Comparison of ENCODE assay signal across 23 cellular contexts in genomic region chr3:109920749-109921148, GRCh38.
"Had no signal": no experiment of that assay in that cellular context is flagged by ENCODE, and none has a peak within 500 bp of the region (broad histone marks: within the 10 kb centered on the region; RNA-seq: fewer than 3 reads in every experiment).

No MANE protein-coding gene starts in this region.

- H3K36me3 ChIP-seq: MG63, SJSA1 had no signal

- H3K27me3 ChIP-seq: MG63, SJSA1 had no signal

- H3K4me1 ChIP-seq: SJSA1 had no signal

- H3K27ac Mint-ChIP-seq: IgD-negative memory B cell, T-helper 17 cell had no signal

- H3K27ac ChIP-seq: SJSA1, SK-N-MC had no signal

- H3K9me3 Mint-ChIP-seq: IgD-negative memory B cell had no signal

- H3K4me3 ChIP-seq: K562, MG63, SJSA1, SK-N-MC had no signal

- H3K4me3 Mint-ChIP-seq: IgD-negative memory B cell, T-helper 17 cell had no signal

- DNase-seq: MG63, NCI-H1092, NCI-H1105 treated with DMSO at 0.1 percent for 48 hours, NCI-H1417 treated with DMSO at 0.1 percent for 48 hours, NCI-H146, NCI-H1694 treated with DMSO at 0.1 percent for 48 hours, NCI-H1930, NCI-H2081, NCI-H2107, NCI-H2171 treated with DMSO at 0.1 percent for 48 hours, NCI-H345, NCI-H446 treated with DMSO at 0.1 percent for 48 hours, NCI-H526, Right ventricle myocardium superior, RPMI8226, SIG-M5, T-helper 1 cell, T-helper 17 cell had no signal

- H3K27me3 Mint-ChIP-seq: IgD-negative memory B cell, T-helper 17 cell had no signal

- ATAC-seq: HepG2, K562, T-helper 17 cell had no signal

- H3K36me3 Mint-ChIP-seq: IgD-negative memory B cell had no signal

- H3K4me1 Mint-ChIP-seq: IgD-negative memory B cell had no signal

- H3K9me3 ChIP-seq: MG63, SJSA1 had no signal
